1 cellular context compared by ENCODE assay signal in the genomic region with DNA sequence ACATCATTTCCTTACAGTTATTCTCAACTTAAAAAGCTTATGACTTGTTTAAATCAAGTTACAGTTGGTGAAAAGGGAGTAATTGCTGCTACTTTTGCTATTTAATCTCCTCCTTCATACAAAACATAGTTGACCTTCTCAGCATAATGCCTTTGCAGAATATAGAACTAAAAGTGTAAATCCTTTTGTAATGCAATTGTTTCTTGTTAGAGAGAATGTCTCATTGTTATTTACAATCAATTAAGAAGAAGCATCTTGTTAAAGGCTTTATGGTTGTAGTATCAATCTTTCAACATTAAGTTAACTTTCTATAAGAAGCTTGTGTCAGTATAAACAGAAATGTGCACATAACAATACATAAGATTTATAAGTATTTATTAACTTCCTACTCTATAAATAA.
TF ChIP-seq lines count a peak whose summit lies in the region.

No MANE protein-coding gene starts in this region.

TF ChIP-seq in GM23338, 12 proteins besides CTCF, POLR2A, EP300 and RAD21 (continued from another document):
- TF ChIP-seq ETS1 (IDR thresholded peaks at IDR 0.05), result no peak
- no peak for TF ChIP-seq EZH2phosphoT487 (IDR thresholded peaks at IDR 0.05; ENCODE audit: unreplicated experiment)
- TF ChIP-seq EZH2 (IDR thresholded peaks at IDR 0.05; ENCODE audit: low read depth, unreplicated experiment), result no peak
- TF ChIP-seq POLR2AphosphoS5 (IDR thresholded peaks at IDR 0.05; ENCODE audit: low read depth), result no peak
- no peak for TF ChIP-seq JUNB (IDR thresholded peaks at IDR 0.05; ENCODE audit: unreplicated experiment)
- no peak for TF ChIP-seq ZNF114 (CRISPR knock-in tag; IDR thresholded peaks at IDR 0.05)
- no peak for TF ChIP-seq CREB1 (CRISPR knock-in tag; IDR thresholded peaks at IDR 0.05; ENCODE audit: low read depth)
- no peak for TF ChIP-seq NANOG (IDR thresholded peaks at IDR 0.05; ENCODE audit: borderline replicate concordance)
TF ChIP-seq in GM23338: peak in this region for 0.
